Comparison of ENCODE assay signal across 18 cellular contexts in genomic region chrX:17442898-17443297, GRCh38.
"Had no signal": no experiment of that assay in that cellular context is flagged by ENCODE, and none has a peak within 500 bp of the region (broad histone marks: within the 10 kb centered on the region; RNA-seq: fewer than 3 reads in every experiment).

No MANE protein-coding gene starts in this region.

- H3K27me3 Mint-ChIP-seq: stimulated activated memory B cell treated with anti-CD40 and anti-IgM and Interleukin-4, amounts not matched to agents 10 μg/mL and 1 μg/mL and 100 μg/mL, for 72 hours had no signal

- FAIRE-seq: endometrium, frontal cortex, kidney had no signal

- H3K27ac ChIP-seq: breast epithelium, esophagus muscularis mucosa, ovary, skin epidermis had no signal

- H3K9me3 Mint-ChIP-seq: activated naive CD4-positive, alpha-beta T cell treated with anti-CD3 and anti-CD28 coated beads, Interleukin-2, amount 50 U/mL, for 72 hours; activated T-cell treated with anti-CD3 and anti-CD28 coated beads, Interleukin-2, amount 50 U/mL, for 4 hours; stimulated activated memory B cell treated with anti-CD40 and anti-IgM and Interleukin-4, amounts not matched to agents 10 μg/mL and 1 μg/mL and 100 μg/mL, for 72 hours; T-helper 2 cell treated with Interferon-gamma antibody and Interleukin-4, amounts not matched to agents 5 μg/mL and 100 μg/mL, for 36 hours had no signal

- H3K4me3 ChIP-seq: breast epithelium, esophagus muscularis mucosa, ovary, skin epidermis had no signal

- H3K4me1 ChIP-seq: breast epithelium, esophagus muscularis mucosa had no signal

- H3K27me3 ChIP-seq: esophagus muscularis mucosa, ovary had no signal

- DNase-seq: activated CD4-positive, alpha-beta T cell treated with anti-CD3 and anti-CD28 coated beads, Interleukin-2, amount 50 U/mL, for 48 hours; activated CD4-positive, CD25-positive, alpha-beta regulatory T cell treated with anti-CD3 and anti-CD28 coated beads, Interleukin-2, amount 50 U/mL, for 72 hours; activated effector memory CD4-positive, alpha-beta T cell treated with anti-CD3 and anti-CD28 coated beads, Interleukin-2, amount 50 U/mL, for 16 hours; activated T-cell treated with anti-CD3 and anti-CD28 coated beads, Interleukin-2, amount 50 U/mL, for 4 hours; amygdala; kidney; left ventricle myocardium superior; ovary; substantia nigra; SW 1271 had no signal

- H3K36me3 ChIP-seq: breast epithelium, esophagus muscularis mucosa, ovary had no signal

- H3K4me1 Mint-ChIP-seq: stimulated activated memory B cell treated with anti-CD40 and anti-IgM and Interleukin-4, amounts not matched to agents 10 μg/mL and 1 μg/mL and 100 μg/mL, for 72 hours had no signal

- ATAC-seq: activated T-cell treated with anti-CD3 and anti-CD28 coated beads, Interleukin-2, amount 50 U/mL, for 4 hours; left ventricle myocardium superior; stimulated activated memory B cell treated with anti-CD40 and anti-IgM and Interleukin-4, amounts not matched to agents 10 μg/mL and 1 μg/mL and 100 μg/mL, for 72 hours had no signal

- H3K27ac Mint-ChIP-seq: activated naive CD4-positive, alpha-beta T cell treated with anti-CD3 and anti-CD28 coated beads, Interleukin-2, amount 50 U/mL, for 72 hours; stimulated activated memory B cell treated with anti-CD40 and anti-IgM and Interleukin-4, amounts not matched to agents 10 μg/mL and 1 μg/mL and 100 μg/mL, for 72 hours; T-helper 2 cell treated with Interferon-gamma antibody and Interleukin-4, amounts not matched to agents 5 μg/mL and 100 μg/mL, for 36 hours had no signal

- H3K36me3 Mint-ChIP-seq: activated naive CD4-positive, alpha-beta T cell treated with anti-CD3 and anti-CD28 coated beads, Interleukin-2, amount 50 U/mL, for 72 hours; stimulated activated memory B cell treated with anti-CD40 and anti-IgM and Interleukin-4, amounts not matched to agents 10 μg/mL and 1 μg/mL and 100 μg/mL, for 72 hours had no signal

- H3K4me3 Mint-ChIP-seq: activated T-cell treated with anti-CD3 and anti-CD28 coated beads, Interleukin-2, amount 50 U/mL, for 4 hours; stimulated activated memory B cell treated with anti-CD40 and anti-IgM and Interleukin-4, amounts not matched to agents 10 μg/mL and 1 μg/mL and 100 μg/mL, for 72 hours; T-helper 2 cell treated with Interferon-gamma antibody and Interleukin-4, amounts not matched to agents 5 μg/mL and 100 μg/mL, for 36 hours had no signal

- H3K9me3 ChIP-seq: breast epithelium, esophagus muscularis mucosa, ovary had no signal
